8 cellular contexts compared by ENCODE assay signal in genomic region chr3:152193673-152194267, GRCh38.
A peak's percentile ranks its signal among the peaks of the same experiment; 100 is the strongest.
DNase-seq lines count a peak whose midpoint lies in the region; ATAC-seq lines count a peak whose summit lies in the region.

No MANE protein-coding gene starts in this region.

- H3K36me3 Mint-ChIP-seq in activated naive CD8-positive, alpha-beta T cell treated with anti-CD3 and anti-CD28 coated beads for 36 hours, result peaks cover 3% of the 10 kb centered on the region

- 56% methylated on average over 16 of the region's 16 CpGs for WGBS in thymus

- peaks cover 10% of the 10 kb centered on the region for H3K4me1 ChIP-seq in thymus (ENCODE audit: control insufficient read depth, insufficient read depth, low read length)

- peak overlapping the region; percentile 63 for H3K4me3 Mint-ChIP-seq in activated naive CD8-positive, alpha-beta T cell treated with anti-CD3 and anti-CD28 coated beads for 36 hours

- H3K27ac Mint-ChIP-seq in activated naive CD8-positive, alpha-beta T cell treated with anti-CD3 and anti-CD28 coated beads for 36 hours, result peak overlapping the region; percentile 89

- H3K4me1 Mint-ChIP-seq in activated naive CD8-positive, alpha-beta T cell treated with anti-CD3 and anti-CD28 coated beads for 36 hours, result peaks cover 75% of the 10 kb centered on the region

- H3K27ac ChIP-seq in thymus (ENCODE audit: low read depth), result peak overlapping the region; percentile 10

- H3K36me3 ChIP-seq in thymus (ENCODE audit: control insufficient read depth, insufficient read depth), result no peaks in the 10 kb centered on the region

- ATAC-seq in GM19455 (IDR thresholded peaks at IDR 0.05; ENCODE audit: unreplicated experiment) (peak; percentile 50), HG03460 (IDR thresholded peaks at IDR 0.05; ENCODE audit: unreplicated experiment) (peak; percentile 37)

- H3K4me3 ChIP-seq in thymus (ENCODE audit: low read length), result peak overlapping the region; percentile 41

- H3K9me3 ChIP-seq in thymus (ENCODE audit: control insufficient read depth), result no peaks in the 10 kb centered on the region

- no peaks in the 10 kb centered on the region for H3K27me3 Mint-ChIP-seq in activated naive CD8-positive, alpha-beta T cell treated with anti-CD3 and anti-CD28 coated beads for 36 hours

- DNase-seq in CD1c-positive myeloid dendritic cell (ENCODE audit: extremely low spot score) (peak; percentile 64), SKM-1 (lab: John Stamatoyannopoulos, UW; ENCODE audit: unreplicated experiment) (no peak), T-helper 9 cell (no peak), DMS 273 treated with DMSO at 0.1 percent for 48 hours (lab: John Stamatoyannopoulos, UW) (no peak)
- no peak for DNase-seq in activated naive CD8-positive, alpha-beta T cell treated with anti-CD3 and anti-CD28 coated beads for 36 hours

- H3K27me3 ChIP-seq in thymus (ENCODE audit: control insufficient read depth, insufficient read depth), result no peaks in the 10 kb centered on the region

- H3K9me3 Mint-ChIP-seq in activated naive CD8-positive, alpha-beta T cell treated with anti-CD3 and anti-CD28 coated beads for 36 hours, result peaks cover 5% of the 10 kb centered on the region
